ENCODE assay signal across 8 cellular contexts in genomic region chr12:57864382-57864781, GRCh38. TPM values are rescaled to one million over a fixed set of nuclear protein-coding genes. Genes with fewer than 3 reads are reported as not detected.
A peak's percentile ranks its signal among the peaks of the same experiment; 100 is the strongest.
DNase-seq lines count a peak whose midpoint lies in the region; ATAC-seq, FAIRE-seq and TF ChIP-seq lines count a peak whose summit lies in the region.

No MANE protein-coding gene starts in this region.

- H3K36me3 ChIP-seq in mammary epithelial cell (ENCODE audit: insufficient read depth, low read length) (no peaks in the 10 kb centered on the region), mucosa of rectum (ENCODE audit: control insufficient read depth in 2 of 2, insufficient read depth in 2 of 2, low read length in 2 of 2) (no peaks in the 10 kb centered on the region)

- no TSS peak for BruUV-seq in mammary epithelial cell (replicated peaks; lab: Mats Ljungman, UMichigan)

- H3K9ac ChIP-seq in mammary epithelial cell (ENCODE audit: insufficient read depth, low read length) (peak overlapping the region; percentile 65), mucosa of rectum (ENCODE audit: low read depth in 1 of 2, low read length in 2 of 2) (peak overlapping the region; percentile 49 to 75)

- no peaks in the 10 kb centered on the region for H3K79me2 ChIP-seq in mammary epithelial cell (ENCODE audit: insufficient read depth, low read length)

- H3K4me1 ChIP-seq in mammary epithelial cell (ENCODE audit: insufficient read depth, low read length) (peaks cover 22% of the 10 kb centered on the region), mucosa of rectum (ENCODE audit: control insufficient read depth in 2 of 2, insufficient read depth in 2 of 2, low read length in 2 of 2) (peaks cover 8 to 14% of the 10 kb centered on the region in 2 donors)

- no peak for ATAC-seq in HG03175 (IDR thresholded peaks at IDR 0.05; ENCODE audit: unreplicated experiment)

- POLR2A ChIA-PET in AG04449 (lab: Yijun Ruan, JAX): interaction anchor here (0.9 to 2.9 kb wide), 8 partner anchors 19 to 92 kb away, joined by 3 to 46 read pairs (median 8); partner anchors contain the start of genes CTDSP2, EEF1AKMT3 and METTL1

- H3K4me3 ChIP-seq in AG04449 (ENCODE audit: low read depth, low read length): peak overlapping the region; percentile 52; the same call in 1 of the 2 replicates
- H3K4me3 ChIP-seq in mammary epithelial cell (replicated peaks in 1 of 3; ENCODE audit: insufficient read depth in 1 of 3, low read depth in 2 of 3, low read length in 3 of 3): no peak overlapping the region
- peak overlapping the region in 1 of 2 donors; percentile 69 for H3K4me3 ChIP-seq in mucosa of rectum (ENCODE audit: low read length in 2 of 2)

- H2AFZ ChIP-seq in mammary epithelial cell (ENCODE audit: low read depth, low read length): peak overlapping the region; percentile 29

- dilution Hi-C loops in mammary epithelial cell (cut with HindIII; ENCODE audit: low sequenced_read_pairs): no loop called here

- H3K27me3 ChIP-seq in mammary epithelial cell (ENCODE audit: insufficient read depth, low read length) (no peaks in the 10 kb centered on the region), mucosa of rectum (ENCODE audit: control insufficient read depth in 2 of 2, insufficient read depth in 2 of 2, low read length in 2 of 2) (no peaks in the 10 kb centered on the region)

- peak overlapping the region; percentile 85 for H3K4me2 ChIP-seq in mammary epithelial cell (ENCODE audit: insufficient read depth, low read depth, low read length)

- DNase-seq in AG04449 (ENCODE audit: low read depth, low spot score) (no peak), HuH-7 (ENCODE audit: low spot score) (peak; percentile 44), mammary epithelial cell (no peak), UCSD-AML1 (lab: John Stamatoyannopoulos, UW; ENCODE audit: unreplicated experiment) (no peak), frontal cortex (ENCODE audit: low spot score in 2 of 2) (no peak), NOMO-1 treated with DMSO at 0.1 percent for 48 hours (lab: John Stamatoyannopoulos, UW; ENCODE audit: unreplicated experiment) (no peak)

- no peaks in the 10 kb centered on the region for H4K20me1 ChIP-seq in mammary epithelial cell (ENCODE audit: insufficient read depth, low read length)

- WGBS in mammary epithelial cell (ENCODE audit: low coverage, missing lambda C conversion rate): 27% methylated on average over 4 of the region's 5 CpGs

- intact Hi-C loops in mammary epithelial cell (cut with micrococcal nuclease): loop anchor here (2.0 kb wide), 2 partner anchors 24 to 32 kb away; no protein-coding TSS in a partner anchor

- H3K27ac ChIP-seq in mammary epithelial cell (ENCODE audit: insufficient read depth, low read depth, low read length) (no peak overlapping the region), mucosa of rectum (ENCODE audit: low read depth in 2 of 2, low read length in 2 of 2) (peak overlapping the region; percentile 83)

- no peaks in the 10 kb centered on the region for H3K9me3 ChIP-seq in mammary epithelial cell (replicated peaks; ENCODE audit: insufficient read depth, low read length)
- no peaks in the 10 kb centered on the region for H3K9me3 ChIP-seq in mucosa of rectum (ENCODE audit: control insufficient read depth in 2 of 2, low read length in 2 of 2)

- no peak for FAIRE-seq in frontal cortex (lab: Jason Lieb, UNC)

- CTCF ChIA-PET in AG04449 (lab: Yijun Ruan, JAX): interaction anchor here (0.8 to 2.7 kb wide), 12 partner anchors 10 to 40 kb away, joined by 3 to 25 read pairs (median 4); no protein-coding TSS in a partner anchor
- CTCF ChIA-PET in mammary epithelial cell (lab: Charles Lee; ENCODE audit: low non-redundant PET): interaction anchor here (0.6 to 0.9 kb wide), 2 partner anchors 17 to 20 kb away, joined by 4 to 5 read pairs; no protein-coding TSS in a partner anchor

- TF ChIP-seq CTCF in AG04449 (IDR thresholded peaks at IDR 0.05; ENCODE audit: insufficient read depth, low read length, missing control alignments) (no peak), mammary epithelial cell (conservative IDR thresholded peaks at IDR 0.05 in 1 of 2, IDR thresholded peaks at IDR 0.05 in 1 of 2; ENCODE audit: extremely low read depth in 1 of 2, insufficient read depth in 1 of 2, low read depth in 1 of 2, low read length in 2 of 2) (no peak)

- in situ Hi-C loops in mammary epithelial cell (cut with MboI; ENCODE audit: low sequenced_read_pairs in 2 of 2): no loop called here

RNA-seq across cellular contexts. Expression of gene CTDSP2, which starts 17.9 kb away (rescaled TPM):
- total RNA-seq in mammary epithelial cell (10 to 100 TPM; 51.3 to 76.1 TPM), frontal cortex (14.7 TPM)
- polyA plus RNA-seq in mammary epithelial cell: 56.4 TPM
- polyA minus RNA-seq in mammary epithelial cell: 204 TPM

RNA-seq across cellular contexts. Expression of gene AVIL, which starts 45.8 kb away (rescaled TPM):
- total RNA-seq in mammary epithelial cell (1 to 10 TPM; 1.8 to 2.5 TPM), frontal cortex (1.6 TPM)
- 0.40 TPM for polyA plus RNA-seq in mammary epithelial cell
- 3.3 TPM for polyA minus RNA-seq in mammary epithelial cell
